ENCODE assay signal across 20 cellular contexts in genomic region chr3:40465456-40465855, GRCh38. TPM values are rescaled to one million over a fixed set of nuclear protein-coding genes. Genes with fewer than 3 reads are reported as not detected.
DNase-seq lines count a peak whose midpoint lies in the region; ATAC-seq, FAIRE-seq and TF ChIP-seq lines count a peak whose summit lies in the region.
"Had no signal": no experiment of that assay in that cellular context is flagged by ENCODE, and none has a peak within 500 bp of the region (broad histone marks: within the 10 kb centered on the region; RNA-seq: fewer than 3 reads in every experiment).

No MANE protein-coding gene starts in this region.

- peak; percentile 28 to 53; a peak in 5 of 6 replicates for ATAC-seq in A549
- ATAC-seq in CD4-positive, CD25-positive, alpha-beta regulatory T cell (ENCODE audit: low read depth in 2 of 2): no peak
- ATAC-seq in RWPE2 (ENCODE audit: low read depth): peak; percentile 7; the same call in 1 of the 3 replicates
- ATAC-seq: activated CD4-positive, CD25-positive, alpha-beta regulatory T cell treated with anti-CD3 and anti-CD28 coated beads, Interleukin-2, amount 50 U/mL, for 24 hours; gastrocnemius medialis had no signal

- no peaks in the 10 kb centered on the region for H3K9me3 ChIP-seq in A549
- H3K9me3 ChIP-seq in CD4-positive, CD25-positive, alpha-beta regulatory T cell (ENCODE audit: control insufficient read depth in 2 of 2, low read length in 2 of 2): no peaks in the 10 kb centered on the region
- H3K9me3 ChIP-seq in RWPE2 (ENCODE audit: severe bottlenecking): no peaks in the 10 kb centered on the region
- no peaks in the 10 kb centered on the region for H3K9me3 ChIP-seq in mesenchymal stem cell (ENCODE audit: control insufficient read depth, low read length)
- no peaks in the 10 kb centered on the region for H3K9me3 ChIP-seq in A673 (ENCODE audit: low read depth, low read length, poor library complexity, severe bottlenecking)
- H3K9me3 ChIP-seq: BLaER1, gastrocnemius medialis, left ventricle myocardium inferior, transverse colon had no signal

- H3K18ac ChIP-seq in mesenchymal stem cell (ENCODE audit: low read depth in 1 of 2, low read length in 2 of 2): no peak overlapping the region

- TF ChIP-seq POLR2A in A549 (IDR thresholded peaks at IDR 0.05; ENCODE audit: low read length): no peak

- H3K14ac ChIP-seq in mesenchymal stem cell (ENCODE audit: low read length in 2 of 2): no peak overlapping the region

- H3K27me3 ChIP-seq in CD4-positive, CD25-positive, alpha-beta regulatory T cell (ENCODE audit: control insufficient read depth, insufficient read depth, low read length): no peaks in the 10 kb centered on the region
- H3K27me3 ChIP-seq in RWPE2 (ENCODE audit: insufficient read depth, poor library complexity, severe bottlenecking) (no peaks in the 10 kb centered on the region), mesenchymal stem cell (ENCODE audit: control insufficient read depth in 1 of 2, insufficient read depth in 1 of 2, low read length in 2 of 2) (no peaks in the 10 kb centered on the region), A673 (replicated peaks; ENCODE audit: insufficient read depth, low read depth, low read length, poor library complexity) (no peaks in the 10 kb centered on the region)
- H3K27me3 ChIP-seq: BLaER1, brain microvascular endothelial cell, gastrocnemius medialis, transverse colon had no signal

- peaks cover 3% of the 10 kb centered on the region for H3K79me1 ChIP-seq in mesenchymal stem cell (replicated peaks; ENCODE audit: low read length, poor library complexity, severe bottlenecking)

- no peak overlapping the region for H2AFZ ChIP-seq in mesenchymal stem cell (ENCODE audit: low read depth, low read length)

- no peak overlapping the region for H2BK15ac ChIP-seq in mesenchymal stem cell (ENCODE audit: low read depth, poor library complexity, severe bottlenecking)

- H3K4ac ChIP-seq in mesenchymal stem cell (ENCODE audit: low read depth in 1 of 2, low read length in 2 of 2): no peak overlapping the region

- H2BK120ac ChIP-seq in mesenchymal stem cell (ENCODE audit: low read depth, low read length): no peak overlapping the region

- H3K27ac Mint-ChIP-seq in CD4-positive, CD25-positive, alpha-beta regulatory T cell: peak overlapping the region in 2 of 3 donors; percentile 77 to 95

- no peaks in the 10 kb centered on the region for H3K27me3 Mint-ChIP-seq in CD4-positive, CD25-positive, alpha-beta regulatory T cell
- H3K27me3 Mint-ChIP-seq: activated naive CD8-positive, alpha-beta T cell treated with anti-CD3 and anti-CD28 coated beads, Interleukin-2, amount 10 ng/mL, durations not matched to agents 7 days and 5 days had no signal

- no peak for TF ChIP-seq RAD21 in A549 (conservative IDR thresholded peaks at IDR 0.05 in 1 of 2, IDR thresholded peaks at IDR 0.05 in 1 of 2)

- BruUV-seq in A673 (replicated peaks; lab: Mats Ljungman, UMichigan): no TSS peak

- peaks cover 9 to 33% (median 20%) of the 10 kb centered on the region in 4 donors for H3K4me1 Mint-ChIP-seq in CD4-positive, CD25-positive, alpha-beta regulatory T cell

- peaks cover 45% of the 10 kb centered on the region for H3K36me3 Mint-ChIP-seq in CD4-positive, CD25-positive, alpha-beta regulatory T cell

- no peak overlapping the region for H3K4me3 Mint-ChIP-seq in CD4-positive, CD25-positive, alpha-beta regulatory T cell
- H3K4me3 Mint-ChIP-seq: activated naive CD8-positive, alpha-beta T cell treated with anti-CD3 and anti-CD28 coated beads, Interleukin-2, amount 10 ng/mL, durations not matched to agents 7 days and 5 days had no signal

- no peak overlapping the region for H4K91ac ChIP-seq in mesenchymal stem cell (ENCODE audit: low read length)

- WGBS in A549 (ENCODE audit: missing lambda C conversion rate): 91% methylated on average over 2 of the region's 2 CpGs
- WGBS in mesenchymal stem cell: 98% methylated on average over 2 of the region's 2 CpGs

- no peak for DNase-seq in A549 (ENCODE audit: low read depth in 1 of 2, low spot score in 1 of 2)
- no peak for DNase-seq in CD4-positive, CD25-positive, alpha-beta regulatory T cell
- no peak for DNase-seq in RWPE2 (ENCODE audit: low spot score)
- no peak for DNase-seq in mesenchymal stem cell
- DNase-seq in NCI-H524 (lab: John Stamatoyannopoulos, UW): no peak
- no peak for DNase-seq in A673 (ENCODE audit: low spot score)
- DNase-seq in activated CD4-positive, alpha-beta T cell treated with anti-CD3 and anti-CD28 coated beads for 48 hours: no peak
- DNase-seq in G401 (ENCODE audit: low spot score): no peak
- DNase-seq: activated CD8-positive, alpha-beta memory T cell treated with anti-CD3 and anti-CD28 coated beads, Interleukin-2, amount 50 U/mL, for 48 hours; activated naive CD8-positive, alpha-beta T cell treated with anti-CD3 and anti-CD28 coated beads, Interleukin-2, amount 10 ng/mL, durations not matched to agents 7 days and 5 days; brain microvascular endothelial cell; erythroblast; gastrocnemius medialis; left ventricle myocardium inferior; NCI-H1417; NCI-H2227 treated with DMSO at 0.1 percent for 48 hours; T-helper 2 cell; transverse colon had no signal

- H2BK5ac ChIP-seq in mesenchymal stem cell (ENCODE audit: low read depth, low read length, poor library complexity, severe bottlenecking): no peak overlapping the region

- CTCF ChIA-PET in A549 (lab: Yijun Ruan, JAX) (interaction anchor here (1.4 kb wide), 1 partner anchor 11 kb away, joined by 5 read pairs; no protein-coding TSS in a partner anchor), A673 (lab: Charles Lee) (no interaction called here)

- no peak overlapping the region for H2BK12ac ChIP-seq in mesenchymal stem cell (ENCODE audit: low read length in 2 of 2)

- intact Hi-C loops in A673 (cut with micrococcal nuclease; ENCODE audit: unreplicated experiment): no loop called here

- TF ChIP-seq CTCF in A549 (IDR thresholded peaks at IDR 0.05): no peak
- TF ChIP-seq CTCF in RWPE2 (IDR thresholded peaks at IDR 0.05; ENCODE audit: poor library complexity, severe bottlenecking): no peak
- TF ChIP-seq CTCF in A673 (conservative IDR thresholded peaks at IDR 0.05; ENCODE audit: low read depth, low read length): no peak

- no peak overlapping the region for H2AK5ac ChIP-seq in mesenchymal stem cell (ENCODE audit: low read length, severe bottlenecking)

- peaks cover 39% of the 10 kb centered on the region for H3K36me3 ChIP-seq in CD4-positive, CD25-positive, alpha-beta regulatory T cell (ENCODE audit: control insufficient read depth, insufficient read depth, low read length)
- H3K36me3 ChIP-seq in RWPE2 (ENCODE audit: low read depth) (peaks cover 36% of the 10 kb centered on the region), mesenchymal stem cell (ENCODE audit: control insufficient read depth in 1 of 2, insufficient read depth in 2 of 2, low read depth in 1 of 2, low read length in 2 of 2) (peaks cover 21 to 66% of the 10 kb centered on the region in 2 experiments), A673 (ENCODE audit: insufficient read depth, low read length, poor library complexity, severe bottlenecking) (peaks cover 33% of the 10 kb centered on the region)

- peak overlapping the region; percentile 4 for H3K9ac ChIP-seq in mesenchymal stem cell (ENCODE audit: low read length)
- H3K9ac ChIP-seq: BLaER1 had no signal

- no peak for TF ChIP-seq EP300 in A549 (IDR thresholded peaks at IDR 0.05)

- in situ Hi-C loops in G401 (cut with HindIII; ENCODE audit: low sequenced_read_pairs): no loop called here

- H3K4me1 ChIP-seq in A549 (peaks cover 1% of the 10 kb centered on the region; the same call in 1 of the 3 replicates), RWPE2 (ENCODE audit: insufficient read depth, poor library complexity, severe bottlenecking) (no peaks in the 10 kb centered on the region), mesenchymal stem cell (ENCODE audit: control insufficient read depth, insufficient read depth, low read depth, low read length) (no peaks in the 10 kb centered on the region), A673 (ENCODE audit: insufficient read depth, low read length, poor library complexity, severe bottlenecking) (no peaks in the 10 kb centered on the region)
- H3K4me1 ChIP-seq in CD4-positive, CD25-positive, alpha-beta regulatory T cell (ENCODE audit: control insufficient read depth, insufficient read depth, low read length, poor library complexity, severe bottlenecking): peaks cover 8% of the 10 kb centered on the region
- H3K4me1 ChIP-seq: gastrocnemius medialis, left ventricle myocardium inferior, transverse colon had no signal

- H3K4me3 ChIP-seq in A549 (no peak overlapping the region), RWPE2 (ENCODE audit: severe bottlenecking) (no peak overlapping the region), mesenchymal stem cell (ENCODE audit: insufficient read depth in 1 of 2, low read depth in 1 of 2, low read length in 2 of 2) (no peak overlapping the region), A673 (ENCODE audit: low read depth, low read length, poor library complexity, severe bottlenecking) (no peak overlapping the region)
- no peak overlapping the region for H3K4me3 ChIP-seq in CD4-positive, CD25-positive, alpha-beta regulatory T cell (ENCODE audit: low read depth, low read length)
- H3K4me3 ChIP-seq: BLaER1, gastrocnemius medialis, left ventricle myocardium inferior, transverse colon had no signal

- H3K27ac ChIP-seq in A549 (no peak overlapping the region), RWPE2 (ENCODE audit: poor library complexity, severe bottlenecking) (no peak overlapping the region), mesenchymal stem cell (ENCODE audit: low read length, poor library complexity, severe bottlenecking) (no peak overlapping the region), A673 (ENCODE audit: low read depth, low read length, poor library complexity, severe bottlenecking) (no peak overlapping the region)
- no peak overlapping the region for H3K27ac ChIP-seq in CD4-positive, CD25-positive, alpha-beta regulatory T cell (ENCODE audit: insufficient read depth, low read length, poor library complexity, severe bottlenecking)
- H3K27ac ChIP-seq: BLaER1, brain microvascular endothelial cell, gastrocnemius medialis, left ventricle myocardium inferior, transverse colon had no signal

- no peaks in the 10 kb centered on the region for H3K9me3 Mint-ChIP-seq in CD4-positive, CD25-positive, alpha-beta regulatory T cell
- H3K9me3 Mint-ChIP-seq: activated naive CD8-positive, alpha-beta T cell treated with anti-CD3 and anti-CD28 coated beads, Interleukin-2, amount 10 ng/mL, durations not matched to agents 7 days and 5 days had no signal

- POLR2A ChIA-PET in A549 (lab: Yijun Ruan, JAX) (no interaction called here), A673 (lab: Charles Lee; ENCODE audit: low non-redundant PET) (no interaction called here)

- H3K23ac ChIP-seq in mesenchymal stem cell (ENCODE audit: low read length in 2 of 2): no peak overlapping the region

- H3K4me2 ChIP-seq in A549: no peak overlapping the region
- H3K4me2 ChIP-seq in mesenchymal stem cell (ENCODE audit: low read length, poor library complexity, severe bottlenecking): no peak overlapping the region
- H3K4me2 ChIP-seq: BLaER1 had no signal

- H4K8ac ChIP-seq in mesenchymal stem cell (ENCODE audit: low read length): no peak overlapping the region

- FAIRE-seq in A549 (lab: Jason Lieb, UNC): no peak

RNA-seq across cellular contexts. Expression of gene RPL14, which starts 8.3 kb away (rescaled TPM):
- polyA plus RNA-seq in A549 (2011; rRNA removed) (345 and 488 TPM in 2 replicates), A549 (2017; fragmentation: RNase III; extraction: RNeasy Plus Mini Kit Qiagen cat#74134 plus additional on column Dnase treatment) (673 to 717 TPM (median 682 TPM) in 3 replicates)
- polyA plus RNA-seq in A549 (2012; cell fraction: cytosol; rRNA removed): 307 and 343 TPM in 2 replicates
- 97.1 and 103 TPM in 2 replicates for polyA plus RNA-seq in A549 (2012; cell fraction: nucleus; rRNA removed)
- 254 and 358 TPM in 2 replicates for polyA minus RNA-seq in A549 (2011; rRNA and poly(A)+ RNA removed)
- 2,234 TPM for total RNA-seq in CD4-positive, CD25-positive, alpha-beta regulatory T cell
- polyA plus RNA-seq in CD4-positive, CD25-positive, alpha-beta regulatory T cell: 1,000 to 10,000 TPM in 3 of 4 donors, 100 to 1,000 TPM in 1; 926 to 1,854 (median 1,324) TPM
- 1,256 TPM for polyA plus RNA-seq in mesenchymal stem cell (2013, experiment 1 of 2)
- 1,256 TPM for polyA plus RNA-seq in mesenchymal stem cell (2013, experiment 2 of 2)
- 980 and 1,046 TPM in 2 replicates for total RNA-seq in A673 (2021)
- total RNA-seq in G401 (2014; rRNA removed; shearing (Covaris generic)): 174 and 244 TPM in 2 replicates

RNA-seq across cellular contexts. Expression of gene ZNF619, which starts 11.5 kb away (rescaled TPM):
- polyA plus RNA-seq in A549 (2011; rRNA removed) (4.1 and 5.1 TPM in 2 replicates), A549 (2017; fragmentation: RNase III; extraction: RNeasy Plus Mini Kit Qiagen cat#74134 plus additional on column Dnase treatment) (2.2 TPM in 3 replicates)
- 1.0 and 1.2 TPM in 2 replicates for polyA plus RNA-seq in A549 (2012; cell fraction: cytosol; rRNA removed)
- 1.0 and 1.2 TPM in 2 replicates for polyA plus RNA-seq in A549 (2012; cell fraction: nucleus; rRNA removed)
- 7.9 and 9.1 TPM in 2 replicates for polyA minus RNA-seq in A549 (2011; rRNA and poly(A)+ RNA removed)
- total RNA-seq in CD4-positive, CD25-positive, alpha-beta regulatory T cell: 5.3 TPM
- 1 to 10 TPM; 2.1 to 4.0 (median 3.2) TPM for polyA plus RNA-seq in CD4-positive, CD25-positive, alpha-beta regulatory T cell
- polyA plus RNA-seq in mesenchymal stem cell (2013, experiment 1 of 2): 2.0 TPM
- polyA plus RNA-seq in mesenchymal stem cell (2013, experiment 2 of 2): 2.3 TPM
- 3.3 and 4.3 TPM in 2 replicates for total RNA-seq in A673 (2021)
- total RNA-seq in G401 (2014; rRNA removed; shearing (Covaris generic)): 5.4 and 7.8 TPM in 2 replicates

RNA-seq across cellular contexts. Expression of gene ZNF620, which starts 40.4 kb away (rescaled TPM):
- 3.2 and 3.8 TPM in 2 replicates for polyA plus RNA-seq in A549 (2011; rRNA removed)
- 0.90 and 1.0 TPM in 2 replicates for polyA plus RNA-seq in A549 (2012; cell fraction: cytosol; rRNA removed)
- polyA plus RNA-seq in A549 (2012; cell fraction: nucleus; rRNA removed): 0.31 and 0.54 TPM in 2 replicates
- polyA plus RNA-seq in A549 (2017; fragmentation: RNase III; extraction: RNeasy Plus Mini Kit Qiagen cat#74134 plus additional on column Dnase treatment): 2.1 to 2.5 TPM (median 2.4 TPM) in 3 replicates
- polyA minus RNA-seq in A549 (2011; rRNA and poly(A)+ RNA removed): 3.1 and 4.0 TPM in 2 replicates
- total RNA-seq in CD4-positive, CD25-positive, alpha-beta regulatory T cell: 2.4 TPM
- 1 to 10 TPM; 2.6 to 4.5 (median 3.4) TPM for polyA plus RNA-seq in CD4-positive, CD25-positive, alpha-beta regulatory T cell
- 0.46 TPM for polyA plus RNA-seq in mesenchymal stem cell (2013, experiment 1 of 2)
- polyA plus RNA-seq in mesenchymal stem cell (2013, experiment 2 of 2): 0.44 TPM
- 6.0 and 7.9 TPM in 2 replicates for total RNA-seq in A673 (2021)
- 5.4 and 10.0 TPM in 2 replicates for total RNA-seq in G401 (2014; rRNA removed; shearing (Covaris generic))

RNA-seq across cellular contexts. Expression of gene ZNF621, which starts 59.3 kb away (rescaled TPM):
- polyA plus RNA-seq in A549 (2011; rRNA removed): 14.8 and 16.1 TPM in 2 replicates
- 2.7 and 2.9 TPM in 2 replicates for polyA plus RNA-seq in A549 (2012; cell fraction: cytosol; rRNA removed)
- polyA plus RNA-seq in A549 (2012; cell fraction: nucleus; rRNA removed): 3.9 and 5.6 TPM in 2 replicates
- polyA plus RNA-seq in A549 (2017; fragmentation: RNase III; extraction: RNeasy Plus Mini Kit Qiagen cat#74134 plus additional on column Dnase treatment): 6.8 to 7.3 TPM (median 7.3 TPM) in 3 replicates
- polyA minus RNA-seq in A549 (2011; rRNA and poly(A)+ RNA removed): 11.9 and 12.5 TPM in 2 replicates
- total RNA-seq in CD4-positive, CD25-positive, alpha-beta regulatory T cell: 19.2 TPM
- 1 to 10 TPM; 2.0 to 3.9 (median 3.6) TPM for polyA plus RNA-seq in CD4-positive, CD25-positive, alpha-beta regulatory T cell
- 12.0 TPM for polyA plus RNA-seq in mesenchymal stem cell (2013, experiment 1 of 2)
- 12.3 TPM for polyA plus RNA-seq in mesenchymal stem cell (2013, experiment 2 of 2)
- total RNA-seq in A673 (2021): 9.9 and 11.6 TPM in 2 replicates
- 17.8 and 17.9 TPM in 2 replicates for total RNA-seq in G401 (2014; rRNA removed; shearing (Covaris generic))

Comparison
In these comparisons a context has a peak if more than half of its experiments do, and no peak if none do; other contexts are left out.
1. ATAC-seq: peak in A549 (2 of 2) and RWPE2 (single experiment); none in CD4-positive, CD25-positive, alpha-beta regulatory T cell (0 of 2).